23 cellular contexts compared by ENCODE assay signal in the genomic region with DNA sequence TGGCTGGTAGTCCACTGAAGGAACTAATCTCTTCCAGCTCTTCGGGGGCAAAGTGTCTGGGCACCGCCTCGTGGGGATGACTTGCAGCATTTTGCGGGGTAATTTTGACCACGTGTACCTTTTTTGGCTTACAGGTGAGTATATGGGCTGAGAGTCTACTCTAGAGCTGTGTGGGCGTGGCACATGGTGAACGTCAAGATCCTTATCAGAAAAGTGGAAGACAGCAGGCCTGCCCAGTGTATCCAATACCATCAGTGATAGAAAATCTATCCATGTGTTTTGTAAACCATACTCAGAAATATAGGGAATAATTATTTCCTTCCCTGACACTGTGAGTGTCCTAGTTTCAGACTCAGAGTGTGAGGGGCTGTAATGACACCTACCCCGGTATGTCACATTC.
"Had no signal": no experiment of that assay in that cellular context is flagged by ENCODE, and none has a peak within 500 bp of the region (broad histone marks: within the 10 kb centered on the region; RNA-seq: fewer than 3 reads in every experiment).

No MANE protein-coding gene starts in this region.

- H3K9ac ChIP-seq: neural progenitor cell had no signal

- H3K4me2 ChIP-seq: neural progenitor cell had no signal

- H3K36me3 ChIP-seq: esophagus muscularis mucosa, heart right ventricle, neural progenitor cell, prostate gland, sigmoid colon, spleen, tibial nerve had no signal

- DNase-seq: dermis blood vessel endothelial cell; effector memory CD4-positive, alpha-beta T cell; foreskin melanocyte; glutamatergic neuron; heart right ventricle; hypothalamus; immature natural killer cell; mucosa of descending colon; naive B cell; right cardiac atrium; sigmoid colon; spleen; stimulated activated CD4-positive, alpha-beta T cell treated with anti-CD3 and anti-CD28 coated beads, Interleukin-4, amount 100 ng/mL, for 4 hours; stimulated activated naive CD8-positive, alpha-beta T cell treated with anti-CD3 and anti-CD28 coated beads, Interleukin-15, Interleukin-2, amounts not matched to agents 100 U/mL and 50 U/mL, for 24 hours; testis had no signal

- ATAC-seq: heart right ventricle; left lobe of liver; mucosa of descending colon; right cardiac atrium; stimulated activated memory B cell treated with anti-CD40 and anti-IgM and Interleukin-4, amounts not matched to agents 10 μg/mL and 1 μg/mL and 100 μg/mL, for 72 hours; stimulated activated naive CD8-positive, alpha-beta T cell treated with anti-CD3 and anti-CD28 coated beads, Interleukin-15, Interleukin-2, amounts not matched to agents 100 U/mL and 50 U/mL, for 24 hours had no signal

- H3K4me3 ChIP-seq: coronary artery, esophagus muscularis mucosa, heart right ventricle, lung, mucosa of descending colon, neural progenitor cell, prostate gland, sigmoid colon, spleen, testis, tibial nerve had no signal

- H3K27me3 ChIP-seq: esophagus muscularis mucosa, heart right ventricle, neural progenitor cell, sigmoid colon, testis, tibial nerve had no signal

- H3K27ac ChIP-seq: heart right ventricle, neural progenitor cell, prostate gland, spleen, testis, tibial nerve had no signal

- H2AFZ ChIP-seq: neural progenitor cell had no signal

- H3K9me3 ChIP-seq: esophagus muscularis mucosa, mucosa of descending colon, prostate gland, sigmoid colon, testis had no signal

- H3K4me1 ChIP-seq: prostate gland, spleen, testis, tibial nerve had no signal
